In the genomic region with DNA sequence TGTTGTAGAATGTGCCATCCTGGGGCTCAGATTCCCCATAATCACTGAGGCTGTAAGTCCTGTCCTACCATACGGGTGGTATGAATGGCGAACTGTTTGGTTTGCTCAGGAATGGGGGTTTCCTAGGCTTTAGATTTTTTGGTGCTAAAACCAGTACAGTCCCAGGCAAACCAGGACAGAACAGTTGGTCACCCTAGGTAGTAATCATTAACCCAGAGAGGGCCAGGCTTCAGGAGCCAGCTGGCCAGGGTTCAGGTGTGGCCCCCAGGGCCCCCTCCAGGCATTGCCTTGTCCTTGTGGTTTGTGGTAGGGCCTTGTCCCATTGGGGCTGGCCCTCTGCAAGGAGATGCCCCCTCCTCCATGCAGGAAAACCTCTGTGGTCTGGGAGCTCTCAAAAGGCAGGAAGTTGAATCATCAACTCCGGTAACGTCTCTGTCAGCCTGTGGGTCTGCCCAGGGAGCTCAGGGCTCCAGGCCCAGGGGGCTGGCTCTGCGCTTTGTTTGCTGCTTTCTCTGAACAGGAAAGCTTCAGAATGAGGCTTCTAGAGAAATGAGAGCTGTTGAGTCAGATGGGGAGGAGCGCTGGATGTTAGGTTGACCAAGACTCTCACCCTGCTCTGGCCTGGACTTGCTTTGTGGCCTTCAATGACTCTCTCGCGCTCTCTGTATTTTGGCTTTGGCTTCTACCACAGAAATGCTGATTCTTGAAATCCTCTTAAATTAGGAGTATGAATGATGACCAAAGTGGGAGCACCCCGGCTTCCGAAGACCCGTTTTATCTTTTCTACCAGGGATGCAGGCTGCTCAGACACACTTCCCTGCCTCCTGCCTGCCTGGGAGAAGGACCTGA, we compare ENCODE assay signal across 8 cellular contexts. TPM values are rescaled to one million over a fixed set of nuclear protein-coding genes. Genes with fewer than 3 reads are reported as not detected.
A peak's percentile ranks its signal among the peaks of the same experiment; 100 is the strongest.
DNase-seq lines count a peak whose midpoint lies in the region; ATAC-seq and TF ChIP-seq lines count a peak whose summit lies in the region.

No MANE protein-coding gene starts in this region.

- POLR2A ChIA-PET in activated CD4-positive, alpha-beta T cell treated with anti-CD3 and anti-CD28 coated beads, Interleukin-2, amount 10 ng/mL, durations not matched to agents 7 days and 5 days (lab: Charles Lee): interaction anchor here (0.7 to 1.2 kb wide), 2 partner anchors 58 to 92 kb away, joined by 4 read pairs; a partner anchor contains a TSS

- peak overlapping the region; percentile 62 for H3K4me2 ChIP-seq in Loucy (ENCODE audit: low read depth, low read length, poor library complexity, severe bottlenecking)

- TF ChIP-seq CTCF in Loucy (conservative IDR thresholded peaks at IDR 0.05; ENCODE audit: low read length): no peak
- TF ChIP-seq CTCF in dorsolateral prefrontal cortex (IDR thresholded peaks at IDR 0.05 in 54 of 56, conservative IDR thresholded peaks at IDR 0.05 in 2 of 56; ENCODE audit: low read depth in 1 of 56, partially characterized antibody in 56 of 56): no peak

- H3K9me3 Mint-ChIP-seq in activated CD4-positive, alpha-beta T cell treated with anti-CD3 and anti-CD28 coated beads, Interleukin-2, amount 10 ng/mL, durations not matched to agents 7 days and 5 days: no peaks in the 10 kb centered on the region
- no peaks in the 10 kb centered on the region for H3K9me3 Mint-ChIP-seq in stimulated activated effector memory CD8-positive, alpha-beta T cell treated with anti-CD3 and anti-CD28 coated beads, Interleukin-12 subunit alpha, Interleukin-12 subunit beta, amount 100 ng/mL, for 72 hours

- peak overlapping the region; percentile 42 for H3K4me3 ChIP-seq in Loucy (ENCODE audit: low read length, poor library complexity, severe bottlenecking)
- H3K4me3 ChIP-seq in dorsolateral prefrontal cortex: no peak overlapping the region
- H3K4me3 ChIP-seq in mucosa of stomach (ENCODE audit: low read length): no peak overlapping the region

- intact Hi-C loops in dorsolateral prefrontal cortex (cut with DNase I): no loop called here

- peaks cover 40% of the 10 kb centered on the region for H3K4me1 Mint-ChIP-seq in activated CD4-positive, alpha-beta T cell treated with anti-CD3 and anti-CD28 coated beads, Interleukin-2, amount 10 ng/mL, durations not matched to agents 7 days and 5 days
- peaks cover 35% of the 10 kb centered on the region for H3K4me1 Mint-ChIP-seq in stimulated activated effector memory CD8-positive, alpha-beta T cell treated with anti-CD3 and anti-CD28 coated beads, Interleukin-12 subunit alpha, Interleukin-12 subunit beta, amount 100 ng/mL, for 72 hours

- no peaks in the 10 kb centered on the region for H3K36me3 Mint-ChIP-seq in activated CD4-positive, alpha-beta T cell treated with anti-CD3 and anti-CD28 coated beads, Interleukin-2, amount 10 ng/mL, durations not matched to agents 7 days and 5 days (ENCODE audit: low read depth)
- H3K36me3 Mint-ChIP-seq in stimulated activated effector memory CD8-positive, alpha-beta T cell treated with anti-CD3 and anti-CD28 coated beads, Interleukin-12 subunit alpha, Interleukin-12 subunit beta, amount 100 ng/mL, for 72 hours: peaks cover 6% of the 10 kb centered on the region

- H2AFZ ChIP-seq in Loucy (ENCODE audit: low read length): no peak overlapping the region

- CTCF ChIA-PET in activated CD4-positive, alpha-beta T cell treated with anti-CD3 and anti-CD28 coated beads, Interleukin-2, amount 10 ng/mL, durations not matched to agents 7 days and 5 days (lab: Charles Lee): interaction anchor here (0.6 to 1.8 kb wide), 8 partner anchors 9 to 123 kb away, joined by 3 to 6 read pairs (median 4); no protein-coding TSS in a partner anchor

- no peaks in the 10 kb centered on the region for H3K9me2 ChIP-seq in Loucy (replicated peaks; ENCODE audit: low read depth, low read length)

- H3K9me3 ChIP-seq in Loucy (ENCODE audit: insufficient read depth, low read depth, low read length) (no peaks in the 10 kb centered on the region), mucosa of stomach (ENCODE audit: control insufficient read depth, low read length) (no peaks in the 10 kb centered on the region)

- H3K27ac ChIP-seq in dorsolateral prefrontal cortex: peak overlapping the region in 36 of 59 donors; percentile 8 to 70 (median 40)

- peak overlapping the region; percentile 34 for H3K4me3 Mint-ChIP-seq in activated CD4-positive, alpha-beta T cell treated with anti-CD3 and anti-CD28 coated beads, Interleukin-2, amount 10 ng/mL, durations not matched to agents 7 days and 5 days
- H3K4me3 Mint-ChIP-seq in stimulated activated effector memory CD8-positive, alpha-beta T cell treated with anti-CD3 and anti-CD28 coated beads, Interleukin-12 subunit alpha, Interleukin-12 subunit beta, amount 100 ng/mL, for 72 hours: peak overlapping the region; percentile 64

- no peaks in the 10 kb centered on the region for H3K79me2 ChIP-seq in Loucy (ENCODE audit: insufficient read depth, low read length)

- H4K20me1 ChIP-seq in Loucy (ENCODE audit: insufficient read depth, low read length, poor library complexity, severe bottlenecking): no peaks in the 10 kb centered on the region

- no peaks in the 10 kb centered on the region for H3K27me3 Mint-ChIP-seq in activated CD4-positive, alpha-beta T cell treated with anti-CD3 and anti-CD28 coated beads, Interleukin-2, amount 10 ng/mL, durations not matched to agents 7 days and 5 days

- H3K9ac ChIP-seq in Loucy (ENCODE audit: low read depth, low read length, poor library complexity, severe bottlenecking) (peak overlapping the region; percentile 69), mucosa of stomach (ENCODE audit: low read length) (peak overlapping the region; percentile 48)

- H3K4me1 ChIP-seq in Loucy (ENCODE audit: insufficient read depth, low read length, poor library complexity, severe bottlenecking): peaks cover 48% of the 10 kb centered on the region
- peaks cover 48% of the 10 kb centered on the region for H3K4me1 ChIP-seq in mucosa of stomach (ENCODE audit: control insufficient read depth, insufficient read depth, low read length)

- H3K27ac Mint-ChIP-seq in activated CD4-positive, alpha-beta T cell treated with anti-CD3 and anti-CD28 coated beads, Interleukin-2, amount 10 ng/mL, durations not matched to agents 7 days and 5 days: peak overlapping the region; percentile 96
- peak overlapping the region; percentile 96 for H3K27ac Mint-ChIP-seq in stimulated activated effector memory CD8-positive, alpha-beta T cell treated with anti-CD3 and anti-CD28 coated beads, Interleukin-12 subunit alpha, Interleukin-12 subunit beta, amount 100 ng/mL, for 72 hours

- DNase-seq in DMS53 (lab: John Stamatoyannopoulos, UW) (peak; percentile 97), GOT3 (lab: John Stamatoyannopoulos, UW) (peak; percentile 71), dorsolateral prefrontal cortex (peak in 5 of 10 donors; percentile 9 to 62 (median 30)), NCI-H1417 (lab: John Stamatoyannopoulos, UW) (no peak)
- peak; percentile 71 for DNase-seq in activated CD4-positive, alpha-beta T cell treated with anti-CD3 and anti-CD28 coated beads, Interleukin-2, amount 10 ng/mL, durations not matched to agents 7 days and 5 days
- peak; percentile 51 to 88 for DNase-seq in stimulated activated effector memory CD8-positive, alpha-beta T cell treated with anti-CD3 and anti-CD28 coated beads, Interleukin-12 subunit alpha, Interleukin-12 subunit beta, amount 100 ng/mL, for 72 hours (ENCODE audit: low spot score in 2 of 2)

- peaks cover 12% of the 10 kb centered on the region; the same call in 1 of the 2 replicates for H3F3A ChIP-seq in Loucy (ENCODE audit: low read depth)

- peak; percentile 98 for ATAC-seq in stimulated activated effector memory CD8-positive, alpha-beta T cell treated with anti-CD3 and anti-CD28 coated beads, Interleukin-12 subunit alpha, Interleukin-12 subunit beta, amount 100 ng/mL, for 72 hours

- H3K36me3 ChIP-seq in Loucy (ENCODE audit: insufficient read depth, low read length): no peaks in the 10 kb centered on the region
- H3K36me3 ChIP-seq in mucosa of stomach (ENCODE audit: control insufficient read depth, insufficient read depth, low read length): no peaks in the 10 kb centered on the region

- H3K27me3 ChIP-seq in Loucy (ENCODE audit: insufficient read depth, low read length, poor library complexity, severe bottlenecking) (no peaks in the 10 kb centered on the region), dorsolateral prefrontal cortex (no peaks in the 10 kb centered on the region), mucosa of stomach (ENCODE audit: control insufficient read depth, insufficient read depth, low read length) (no peaks in the 10 kb centered on the region)

RNA-seq across cellular contexts. Expression of a gene that starts 22.2 kb away (rescaled TPM):
- 10 to 100 TPM; 92.5 to 93.8 TPM for total RNA-seq in activated CD4-positive, alpha-beta T cell treated with anti-CD3 and anti-CD28 coated beads, Interleukin-2, amount 10 ng/mL, durations not matched to agents 7 days and 5 days
- 100 to 1,000 TPM in 59 of 120 experiments, 10 to 100 TPM in 61; 64.6 to 141 (median 99.8) TPM for total RNA-seq in dorsolateral prefrontal cortex

Comparison
In these comparisons a context has a peak if more than half of its experiments do, and no peak if none do; other contexts are left out.
1. DNase-seq: peak in DMS53 (single experiment), GOT3 (single experiment), activated CD4-positive, alpha-beta T cell treated with anti-CD3 and anti-CD28 coated beads, Interleukin-2, amount 10 ng/mL, durations not matched to agents 7 days and 5 days (single experiment) and stimulated activated effector memory CD8-positive, alpha-beta T cell treated with anti-CD3 and anti-CD28 coated beads, Interleukin-12 subunit alpha, Interleukin-12 subunit beta, amount 100 ng/mL, for 72 hours (2 of 2); none in NCI-H1417 (0 of 3).